Comparison of ENCODE assay signal across 17 cellular contexts in genomic region chr4:135724426-135724825, GRCh38.
A peak's percentile ranks its signal among the peaks of the same experiment; 100 is the strongest.
DNase-seq lines count a peak whose midpoint lies in the region; ATAC-seq and TF ChIP-seq lines count a peak whose summit lies in the region.
"Had no signal": no experiment of that assay in that cellular context is flagged by ENCODE, and none has a peak within 500 bp of the region (broad histone marks: within the 10 kb centered on the region; RNA-seq: fewer than 3 reads in every experiment).

No MANE protein-coding gene starts in this region.

- H3K4me1 ChIP-seq in PC-3 (ENCODE audit: insufficient read depth, low read length) (peaks cover 19% of the 10 kb centered on the region), neuronal stem cell (ENCODE audit: control insufficient read depth in 2 of 2, insufficient read depth in 1 of 2, low read depth in 1 of 2, low read length in 2 of 2) (no peaks in the 10 kb centered on the region)
- H3K4me1 ChIP-seq: BLaER1 had no signal

- no peaks in the 10 kb centered on the region for H3F3A ChIP-seq in PC-3 (ENCODE audit: low read length, unreplicated experiment)

- peak; percentile 14 for DNase-seq in COLO829 (ENCODE audit: low spot score)
- DNase-seq in PC-3: peak; percentile 64
- DNase-seq in fibroblast of peridontal ligament (ENCODE audit: extremely low read depth): peak; percentile 0
- no peak for DNase-seq in neuronal stem cell (ENCODE audit: low spot score)
- no peak for DNase-seq in NCI-H1417 (lab: John Stamatoyannopoulos, UW)
- no peak for DNase-seq in NCI-H2107 treated with DMSO at 0.1 percent for 48 hours (lab: John Stamatoyannopoulos, UW; ENCODE audit: unreplicated experiment)
- no peak for DNase-seq in NCI-H2029 treated with DMSO at 0.1 percent for 48 hours (lab: John Stamatoyannopoulos, UW)
- DNase-seq in AG08395 (ENCODE audit: low spot score): no peak
- DNase-seq: AML-193; Calu3; CD8-positive, alpha-beta memory T cell; DMS 273 treated with DMSO at 0.1 percent for 48 hours had no signal

- H2BK120ac ChIP-seq in neuronal stem cell (ENCODE audit: low read depth, low read length): no peak overlapping the region

- no peak overlapping the region for H2BK15ac ChIP-seq in neuronal stem cell (ENCODE audit: low read length)

- H3K27ac ChIP-seq in PC-3 (ENCODE audit: low read length): peak overlapping the region; percentile 96
- H3K27ac ChIP-seq in neuronal stem cell (replicated peaks; ENCODE audit: low read length): no peak overlapping the region
- H3K27ac ChIP-seq: 22Rv1, BLaER1, HL-60 had no signal

- no peak overlapping the region for H2BK12ac ChIP-seq in neuronal stem cell (ENCODE audit: low read length)

- no peaks in the 10 kb centered on the region for H3K9me2 ChIP-seq in PC-3 (replicated peaks; ENCODE audit: low read length)

- no peaks in the 10 kb centered on the region for H4K20me1 ChIP-seq in PC-3 (ENCODE audit: low read length)
- H4K20me1 ChIP-seq: BLaER1 had no signal

- H4K91ac ChIP-seq in neuronal stem cell (ENCODE audit: low read depth, low read length, poor library complexity): no peak overlapping the region

- intact Hi-C loops in PC-3 (cut with micrococcal nuclease): loop anchor here (1.0 kb wide), 2 partner anchors 19 to 203 kb away; no protein-coding TSS in a partner anchor

- no CpG with 5 or more reads among the region's 2 CpGs for WGBS in neuronal stem cell (ENCODE audit: extremely low coverage in 2 of 2, insufficient read length in 2 of 2, insufficient replicate concordance in 1 of 2), 2 donors

- H3K4ac ChIP-seq in neuronal stem cell (ENCODE audit: low read length): no peak overlapping the region

- H2BK5ac ChIP-seq in neuronal stem cell (ENCODE audit: low read length): no peak overlapping the region

- no peaks in the 10 kb centered on the region for H3K36me3 ChIP-seq in PC-3 (ENCODE audit: low read depth, low read length)
- no peaks in the 10 kb centered on the region for H3K36me3 ChIP-seq in neuronal stem cell (replicated peaks in 1 of 2; ENCODE audit: control insufficient read depth in 2 of 2, insufficient read depth in 2 of 2, low read length in 2 of 2)
- H3K36me3 ChIP-seq: BLaER1, HAP-1 had no signal

- peak overlapping the region; percentile 62 for H3K9ac ChIP-seq in PC-3 (ENCODE audit: low read length)
- H3K9ac ChIP-seq in neuronal stem cell (ENCODE audit: low read depth, low read length, poor library complexity): no peak overlapping the region
- H3K9ac ChIP-seq: BLaER1 had no signal

- CTCF ChIA-PET in PC-3 (lab: Charles Lee): no interaction called here

- H3K27me3 ChIP-seq in PC-3 (ENCODE audit: low read length) (no peaks in the 10 kb centered on the region), neuronal stem cell (ENCODE audit: control insufficient read depth in 3 of 3, insufficient read depth in 3 of 3, low read depth in 1 of 3, low read length in 3 of 3) (no peaks in the 10 kb centered on the region)
- H3K27me3 ChIP-seq: BLaER1 had no signal

- peak overlapping the region; percentile 3; the same call in 1 of the 2 replicates for H3K4me3 ChIP-seq in PC-3 (ENCODE audit: low read length)
- no peak overlapping the region for H3K4me3 ChIP-seq in neuronal stem cell (ENCODE audit: low read length in 2 of 2)
- H3K4me3 ChIP-seq: BLaER1, GM12878, HAP-1 had no signal

- no peaks in the 10 kb centered on the region for H3K79me2 ChIP-seq in PC-3 (ENCODE audit: low read length)

- peak; percentile 69 for ATAC-seq in PC-3
- ATAC-seq: GM12878 had no signal

- H2AFZ ChIP-seq in PC-3 (ENCODE audit: low read length): 0 out of 2 replicates have a peak overlapping the region, but pooled peaks have one; percentile 7
- peak overlapping the region; percentile 17 for H2AFZ ChIP-seq in neuronal stem cell (ENCODE audit: low read length)

- no peak overlapping the region for H2AK5ac ChIP-seq in neuronal stem cell (ENCODE audit: low read depth, low read length)

- TF ChIP-seq CTCF in PC-3 (conservative IDR thresholded peaks at IDR 0.05; ENCODE audit: low read depth, low read length): no peak

- no peaks in the 10 kb centered on the region for H3K9me3 ChIP-seq in PC-3 (ENCODE audit: low read length)
- no peaks in the 10 kb centered on the region for H3K9me3 ChIP-seq in neuronal stem cell (replicated peaks in 1 of 2; ENCODE audit: control insufficient read depth in 2 of 2, insufficient read depth in 1 of 2, low read depth in 1 of 2, low read length in 2 of 2)
- H3K9me3 ChIP-seq: BLaER1, HAP-1 had no signal

- POLR2A ChIA-PET in PC-3 (lab: Charles Lee; ENCODE audit: unreplicated experiment): no interaction called here

- H4K8ac ChIP-seq in neuronal stem cell (ENCODE audit: low read depth, low read length): no peak overlapping the region

- H3K14ac ChIP-seq in neuronal stem cell (ENCODE audit: low read length): no peak overlapping the region

- no peak overlapping the region for H3K23ac ChIP-seq in neuronal stem cell (ENCODE audit: low read depth, low read length, poor library complexity)

- no peaks in the 10 kb centered on the region for H3K79me1 ChIP-seq in neuronal stem cell (ENCODE audit: low read depth, low read length)

- no TSS peak for BruUV-seq in PC-3 (replicated peaks; lab: Mats Ljungman, UMichigan)

- H3K4me2 ChIP-seq in PC-3 (ENCODE audit: low read length): peak overlapping the region; percentile 52
- H3K4me2 ChIP-seq in neuronal stem cell (ENCODE audit: insufficient read depth, low read length, poor library complexity, severe bottlenecking): no peak overlapping the region
- H3K4me2 ChIP-seq: BLaER1 had no signal

- no peak overlapping the region for H3K18ac ChIP-seq in neuronal stem cell (ENCODE audit: low read length)

Comparison
In these comparisons a context has a peak if more than half of its experiments do, and no peak if none do; other contexts are left out.
1. DNase-seq: peak in COLO829 (single experiment), PC-3 (single experiment) and fibroblast of peridontal ligament (single experiment); none in neuronal stem cell (single experiment), NCI-H1417 (0 of 3), NCI-H2107 treated with DMSO at 0.1 percent for 48 hours (single experiment), NCI-H2029 treated with DMSO at 0.1 percent for 48 hours (single experiment) and AG08395 (single experiment).